In genomic region chr14:49367696-49368095, GRCh38 we compare ENCODE assay signal across 21 cellular contexts.
"Had no signal": no experiment of that assay in that cellular context is flagged by ENCODE, and none has a peak within 500 bp of the region (broad histone marks: within the 10 kb centered on the region; RNA-seq: fewer than 3 reads in every experiment).

No MANE protein-coding gene starts in this region.

- H3K36me3 ChIP-seq: neural progenitor cell, prostate gland, suprapubic skin, transverse colon, uterus had no signal

- H3K27ac ChIP-seq: epithelial cell of prostate, neural progenitor cell, prostate gland, suprapubic skin, transverse colon, uterus had no signal

- H3K27me3 ChIP-seq: suprapubic skin, transverse colon, uterus had no signal

- H3K9me3 ChIP-seq: prostate gland, suprapubic skin, transverse colon, uterus had no signal

- ATAC-seq: activated CD8-positive, alpha-beta T cell treated with anti-CD3 and anti-CD28 coated beads for 36 hours; activated naive CD8-positive, alpha-beta T cell treated with anti-CD3 and anti-CD28 coated beads, Interleukin-2, amount 50 U/mL, for 24 hours; naive thymus-derived CD4-positive, alpha-beta T cell; right cardiac atrium; stimulated activated naive CD8-positive, alpha-beta T cell treated with anti-CD3 and anti-CD28 coated beads, Interleukin-15, amount 100 ng/mL, for 72 hours had no signal

- H3K4me3 ChIP-seq: neural progenitor cell, prostate gland, suprapubic skin, transverse colon, uterus had no signal

- H3K4me1 ChIP-seq: prostate gland, suprapubic skin, transverse colon, uterus had no signal

- DNase-seq: activated CD4-positive, alpha-beta T cell treated with anti-CD3 and anti-CD28 coated beads, Interleukin-2, amount 10 ng/mL, durations not matched to agents 24 days and 14 days; activated CD8-positive, alpha-beta T cell treated with anti-CD3 and anti-CD28 coated beads for 36 hours; activated effector memory CD4-positive, alpha-beta T cell treated with Interleukin-2 at 50 U/mL for 16 hours; activated naive CD4-positive, alpha-beta T cell treated with anti-CD3 and anti-CD28 coated beads, Interleukin-2, amount 10 ng/mL, durations not matched to agents 7 days and 5 days; activated naive CD8-positive, alpha-beta T cell treated with anti-CD3 and anti-CD28 coated beads, Interleukin-2, amount 50 U/mL, for 24 hours; activated T-cell treated with anti-CD3 and anti-CD28 coated beads, Interleukin-2, amount 50 U/mL, for 24 hours; anterior cingulate cortex; caudate nucleus; endodermal cell; foreskin fibroblast; naive thymus-derived CD4-positive, alpha-beta T cell; right cardiac atrium; stimulated activated CD4-positive, alpha-beta T cell treated with anti-CD3 and anti-CD28 coated beads, Interleukin-15, amount 100 ng/mL, for 24 hours; stimulated activated CD4-positive, alpha-beta T cell treated with anti-CD3 and anti-CD28 coated beads, Interleukin-2, amount 100 ng/mL, for 48 hours; stimulated activated naive CD8-positive, alpha-beta T cell treated with anti-CD3 and anti-CD28 coated beads, Interleukin-15, amount 100 ng/mL, for 72 hours; transverse colon; uterus had no signal
